In genomic region chr1:1511533-1512285, GRCh38 we compare ENCODE assay signal across 9 cellular contexts. TPM values are rescaled to one million over a fixed set of nuclear protein-coding genes. Genes with fewer than 3 reads are reported as not detected.
DNase-seq lines count a peak whose midpoint lies in the region; ATAC-seq, FAIRE-seq and TF ChIP-seq lines count a peak whose summit lies in the region.
"Had no signal": no experiment of that assay in that cellular context is flagged by ENCODE, and none has a peak within 500 bp of the region (broad histone marks: within the 10 kb centered on the region; RNA-seq: fewer than 3 reads in every experiment).

Gene ATAD3A (plus strand): TSS chr1:1512162. CDS start chr1:1512269, 107 bp downstream.

- no peaks in the 10 kb centered on the region for H3K9me3 ChIP-seq in kidney (ENCODE audit: control insufficient read depth in 1 of 2, low read length in 2 of 2)

- intact Hi-C loops in kidney (cut with DNase I): no loop called here

- peaks cover 3 to 4% of the 10 kb centered on the region in 2 donors for H3K4me1 ChIP-seq in kidney (ENCODE audit: control insufficient read depth in 1 of 2, insufficient read depth in 1 of 2, low read depth in 1 of 2, low read length in 2 of 2)

- peak within 1 kb of the TSS; percentile 69 to 73 for H3K9ac ChIP-seq in kidney (ENCODE audit: low read length in 2 of 2)

- H3K4me3 ChIP-seq in kidney (ENCODE audit: low read length in 2 of 2): peak within 1 kb of the TSS; percentile 66 to 79

- H3K36me3 ChIP-seq in kidney (ENCODE audit: control insufficient read depth in 1 of 2, insufficient read depth in 2 of 2, low read length in 2 of 2): peaks cover 0 to 2% of the 10 kb centered on the region in 2 donors

- FAIRE-seq in GM19239 (lab: Jason Lieb, UNC) (peak; percentile 95), kidney (lab: Jason Lieb, UNC) (no peak)
- FAIRE-seq: islet of Langerhans had no signal

- ATAC-seq in HG03442 (IDR thresholded peaks at IDR 0.05; ENCODE audit: unreplicated experiment): peak; percentile 85

- peak; percentile 8 for TF ChIP-seq CTCF in kidney (IDR thresholded peaks at IDR 0.05; ENCODE audit: borderline replicate concordance, extremely low read depth, insufficient read depth)

- peak; percentile 99 for DNase-seq in Ammon's horn (ENCODE audit: low spot score)
- peak; percentile 99 for DNase-seq in GM19239 (ENCODE audit: insufficient read length, low spot score)
- DNase-seq in NCI-H510A treated with DMSO at 0.1 percent for 48 hours (lab: John Stamatoyannopoulos, UW): peak; percentile 100
- DNase-seq in activated CD4-positive, alpha-beta T cell treated with anti-CD3 and anti-CD28 coated beads for 1 hour: peak; percentile 95
- peak; percentile 63 to 78 for DNase-seq in cerebellar nuclear complex (lab: John Stamatoyannopoulos, UW)
- peak; percentile 99 for DNase-seq in kidney
- peak; percentile 89 to 91 for DNase-seq in stimulated activated CD4-positive, alpha-beta T cell treated with anti-CD3 and anti-CD28 coated beads, Interleukin-15, amount 100 ng/mL, for 1 hour (ENCODE audit: low read depth in 1 of 2, low spot score in 1 of 2)

- H3K27ac ChIP-seq in kidney (ENCODE audit: low read depth in 2 of 2, low read length in 2 of 2): peak within 1 kb of the TSS; percentile 88

RNA-seq across cellular contexts. Expression of gene ATAD3A, which starts in this region (rescaled TPM):
- 19.1 TPM for total RNA-seq in kidney
- 17.5 TPM for polyA plus RNA-seq in kidney (ENCODE audit: insufficient read depth, low read depth, low replicate concordance)

Comparison
In these comparisons a context has a peak if more than half of its experiments do, and no peak if none do; other contexts are left out.
1. Peak in every context shown above with its lines: DNase-seq, ATAC-seq, H3K4me3 ChIP-seq and H3K27ac ChIP-seq.